Comparison of ENCODE assay signal across 8 cellular contexts in genomic region chr9:137046094-137046787, GRCh38. TPM values are rescaled to one million over a fixed set of nuclear protein-coding genes. Genes with fewer than 3 reads are reported as not detected.
A peak's percentile ranks its signal among the peaks of the same experiment; 100 is the strongest.
DNase-seq lines count a peak whose midpoint lies in the region; ATAC-seq and TF ChIP-seq lines count a peak whose summit lies in the region.

Gene NPDC1 (minus strand): TSS chr9:137046177. CDS start chr9:137045989, 188 bp downstream.

- TF ChIP-seq POLR2A in testis (IDR thresholded peaks at IDR 0.05): no peak

- ATAC-seq in GM18519 (IDR thresholded peaks at IDR 0.05; ENCODE audit: low FRiP score, unreplicated experiment): no peak

- WGBS in testis, 2 donors: 0% methylated on average over 26 to 56 of the region's 56 CpGs

- H3K9me3 ChIP-seq in SK-N-MC (ENCODE audit: low read depth, low read length): no peaks in the 10 kb centered on the region
- H3K9me3 ChIP-seq in osteoblast (ENCODE audit: low read depth, low read length): no peaks in the 10 kb centered on the region
- no peaks in the 10 kb centered on the region for H3K9me3 ChIP-seq in testis

- peak within 1 kb of the TSS; percentile 93 for H3K4me2 ChIP-seq in osteoblast (ENCODE audit: insufficient read depth, low read length)

- peak; percentile 28 for DNase-seq in GF-D8 (lab: John Stamatoyannopoulos, UW)
- DNase-seq in M059J (ENCODE audit: low read depth): peak; percentile 72
- no peak for DNase-seq in SK-N-MC (ENCODE audit: low read depth, low spot score)
- DNase-seq in glutamatergic neuron: peak; percentile 93
- peak; percentile 100 for DNase-seq in osteoblast (ENCODE audit: insufficient read length, low spot score, missing footprints)
- DNase-seq in testis: peak; percentile 88

- H3K4me1 ChIP-seq in osteoblast (ENCODE audit: insufficient read depth, low read length) (peaks cover 15% of the 10 kb centered on the region), testis (peaks cover 10% of the 10 kb centered on the region)

- H4K20me1 ChIP-seq in osteoblast (ENCODE audit: insufficient read depth, low read length): peaks cover 36% of the 10 kb centered on the region

- peaks cover 5% of the 10 kb centered on the region for H3K27me3 Mint-ChIP-seq in activated naive CD8-positive, alpha-beta T cell
- peaks cover 4% of the 10 kb centered on the region for H3K27me3 Mint-ChIP-seq in glutamatergic neuron (ENCODE audit: unreplicated experiment)

- peaks cover 30% of the 10 kb centered on the region for H3K79me2 ChIP-seq in osteoblast (ENCODE audit: insufficient read depth, low read length)

- H3K27ac ChIP-seq in SK-N-MC (no peak within 1 kb of the TSS), osteoblast (ENCODE audit: low read depth, low read length) (no peak within 1 kb of the TSS), testis (peak within 1 kb of the TSS; percentile 31 to 55)

- H3K27ac Mint-ChIP-seq in activated naive CD8-positive, alpha-beta T cell: no peak within 1 kb of the TSS
- peak within 1 kb of the TSS; percentile 48 for H3K27ac Mint-ChIP-seq in glutamatergic neuron (ENCODE audit: unreplicated experiment)

- intact Hi-C loops in testis (cut with DNase I; ENCODE audit: low total_unique reads): no loop called here

- H3K9ac ChIP-seq in SK-N-MC (ENCODE audit: insufficient read length): peak within 1 kb of the TSS; percentile 59

- TF ChIP-seq CTCF in glutamatergic neuron (IDR thresholded peaks at IDR 0.05; ENCODE audit: partially characterized antibody, unreplicated experiment) (peak; percentile 93), osteoblast (IDR thresholded peaks at IDR 0.05; ENCODE audit: extremely low read depth, low read depth, low read length) (peak; percentile 75), testis (IDR thresholded peaks at IDR 0.05) (peak; percentile 80 to 85 (median 81))

- peak within 1 kb of the TSS; percentile 89 for H2AFZ ChIP-seq in osteoblast (ENCODE audit: low read length)

- no peaks in the 10 kb centered on the region for H3K36me3 Mint-ChIP-seq in activated naive CD8-positive, alpha-beta T cell
- H3K36me3 Mint-ChIP-seq in glutamatergic neuron (ENCODE audit: unreplicated experiment): no peaks in the 10 kb centered on the region

- peaks cover 31% of the 10 kb centered on the region for H3K27me3 ChIP-seq in osteoblast (ENCODE audit: insufficient read depth, low read length)
- no peaks in the 10 kb centered on the region for H3K27me3 ChIP-seq in testis

- H3K4me1 Mint-ChIP-seq in activated naive CD8-positive, alpha-beta T cell (ENCODE audit: low read depth): peaks cover 11% of the 10 kb centered on the region
- H3K4me1 Mint-ChIP-seq in glutamatergic neuron (ENCODE audit: low read depth, unreplicated experiment): no peaks in the 10 kb centered on the region

- no peaks in the 10 kb centered on the region for H3K36me3 ChIP-seq in SK-N-MC (ENCODE audit: insufficient read depth, low read length)
- no peaks in the 10 kb centered on the region for H3K36me3 ChIP-seq in osteoblast (ENCODE audit: insufficient read depth, low read length)
- no peaks in the 10 kb centered on the region for H3K36me3 ChIP-seq in testis (ENCODE audit: low read depth, missing control alignments)

- peak within 1 kb of the TSS; percentile 70 for H3K4me3 Mint-ChIP-seq in activated naive CD8-positive, alpha-beta T cell
- H3K4me3 Mint-ChIP-seq in glutamatergic neuron (ENCODE audit: unreplicated experiment): peak within 1 kb of the TSS; percentile 91

- H3K9me3 Mint-ChIP-seq in activated naive CD8-positive, alpha-beta T cell (ENCODE audit: low read depth): no peaks in the 10 kb centered on the region
- H3K9me3 Mint-ChIP-seq in glutamatergic neuron (ENCODE audit: unreplicated experiment): no peaks in the 10 kb centered on the region

- H3K4me3 ChIP-seq in SK-N-MC (peak within 1 kb of the TSS; percentile 92), osteoblast (ENCODE audit: insufficient read depth, low read length) (peak within 1 kb of the TSS; percentile 83), testis (peak within 1 kb of the TSS; percentile 59 to 67)

RNA-seq across cellular contexts. Expression of gene NPDC1, which starts in this region (rescaled TPM):
- 8.2 and 10.7 TPM in 2 replicates for total RNA-seq in M059J (2014; rRNA removed; shearing (Covaris generic))
- total RNA-seq in glutamatergic neuron (ENCODE audit: unreplicated experiment) (260 TPM), osteoblast (10.0 and 10.1 TPM in 2 replicates), testis (100 to 1,000 TPM in 1 of 2 donors, 10 to 100 TPM in 1; 75.9 to 103 TPM)
- polyA plus RNA-seq in testis (ENCODE audit: insufficient read depth, low read depth, low replicate concordance): 47.7 TPM

Comparison
In these comparisons a context has a peak if more than half of its experiments do, and no peak if none do; other contexts are left out.
1. H3K27ac ChIP-seq: peak in testis (2 of 2); none in SK-N-MC (single experiment) and osteoblast (single experiment).
2. Peak in every context shown above with its lines, with median percentiles within 50 percentile points of each other: H3K4me3 ChIP-seq and CTCF ChIP-seq.